In the genomic region with DNA sequence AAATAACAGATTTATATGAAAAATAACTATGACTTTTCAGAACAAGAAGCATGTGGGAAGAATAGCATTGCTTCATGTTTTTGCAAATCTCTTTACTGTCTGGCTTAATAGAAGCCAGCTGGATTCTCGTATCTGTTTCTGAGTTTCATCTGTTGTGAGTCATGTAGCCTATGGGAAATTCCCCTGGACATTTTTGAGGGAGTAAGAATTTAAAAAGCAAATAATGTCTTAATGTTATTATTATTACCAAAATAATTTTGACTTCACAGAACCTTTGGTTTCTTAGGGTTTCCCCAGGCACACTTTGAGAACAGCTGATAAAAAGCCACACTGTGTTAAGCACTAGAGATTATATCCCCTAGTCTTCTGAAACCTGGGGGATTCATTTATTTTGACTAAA, we compare ENCODE assay signal across 15 cellular contexts.
DNase-seq lines count a peak whose midpoint lies in the region; ATAC-seq and TF ChIP-seq lines count a peak whose summit lies in the region.
"Had no signal": no experiment of that assay in that cellular context is flagged by ENCODE, and none has a peak within 500 bp of the region (broad histone marks: within the 10 kb centered on the region; RNA-seq: fewer than 3 reads in every experiment).

No MANE protein-coding gene starts in this region.

- H3K9me3 ChIP-seq in mammary epithelial cell (replicated peaks; ENCODE audit: insufficient read depth, low read length) (no peaks in the 10 kb centered on the region), Caco-2 (peaks cover 11% of the 10 kb centered on the region)

- H3K27ac Mint-ChIP-seq in Caco-2 (ENCODE audit: unreplicated experiment) = no peak overlapping the region

- H3K27me3 Mint-ChIP-seq in Caco-2 (ENCODE audit: insufficient read depth, unreplicated experiment) = no peaks in the 10 kb centered on the region

- H3K27me3 ChIP-seq in mammary epithelial cell (ENCODE audit: insufficient read depth, low read length) (no peaks in the 10 kb centered on the region), Caco-2 (replicated peaks; ENCODE audit: control insufficient read depth, insufficient read depth, low read length) (no peaks in the 10 kb centered on the region)
- H3K27me3 ChIP-seq: ascending aorta had no signal

- intact Hi-C loops in mammary epithelial cell (cut with micrococcal nuclease) (no loop called here), Caco-2 (cut with micrococcal nuclease; ENCODE audit: unreplicated experiment) (loop anchor here (2.0 kb wide), 1 partner anchor 44 kb away; no protein-coding TSS in a partner anchor)

- H3K27ac ChIP-seq in mammary epithelial cell (ENCODE audit: insufficient read depth, low read depth, low read length) = no peak overlapping the region
- H3K27ac ChIP-seq: ascending aorta, HL-60 had no signal

- 0% methylated on average over 1 of the region's 1 CpG for WGBS in mammary epithelial cell (ENCODE audit: low coverage, missing lambda C conversion rate)

- dilution Hi-C loops in mammary epithelial cell (cut with HindIII; ENCODE audit: low sequenced_read_pairs) = no loop called here

- no TSS peak for BruUV-seq in mammary epithelial cell (replicated peaks; lab: Mats Ljungman, UMichigan)
- no TSS peak for BruUV-seq in Caco-2 (replicated peaks; lab: Mats Ljungman, UMichigan)

- H3K4me3 ChIP-seq in GM12865 (ENCODE audit: low read depth, low read length) (no peak overlapping the region), mammary epithelial cell (replicated peaks in 1 of 3; ENCODE audit: insufficient read depth in 1 of 3, low read depth in 2 of 3, low read length in 3 of 3) (no peak overlapping the region), Caco-2 (ENCODE audit: low read depth, low read length) (no peak overlapping the region)
- H3K4me3 ChIP-seq: ascending aorta had no signal

- POLR2A ChIA-PET in Caco-2 (lab: Charles Lee) = no interaction called here

- no peak overlapping the region for H3K4me2 ChIP-seq in mammary epithelial cell (ENCODE audit: insufficient read depth, low read depth, low read length)

- H3K9me3 Mint-ChIP-seq in Caco-2 (ENCODE audit: unreplicated experiment) = peaks cover 28% of the 10 kb centered on the region

- peak; percentile 63 for ATAC-seq in HG03342 (IDR thresholded peaks at IDR 0.05; ENCODE audit: unreplicated experiment)
- no peak for ATAC-seq in HG03439 (IDR thresholded peaks at IDR 0.05; ENCODE audit: unreplicated experiment)
- ATAC-seq: right cardiac atrium had no signal

- H3K4me1 ChIP-seq in mammary epithelial cell (ENCODE audit: insufficient read depth, low read length) = no peaks in the 10 kb centered on the region
- H3K4me1 ChIP-seq in Caco-2 = no peaks in the 10 kb centered on the region
- H3K4me1 ChIP-seq: ascending aorta had no signal

- H3K36me3 Mint-ChIP-seq in Caco-2 (ENCODE audit: insufficient read depth, unreplicated experiment) = no peaks in the 10 kb centered on the region

- in situ Hi-C loops in mammary epithelial cell (cut with MboI; ENCODE audit: low sequenced_read_pairs in 2 of 2) = loop anchor here in 1 of 2 donors (25.0 kb wide), 1 partner anchor 600 kb away; no protein-coding TSS in a partner anchor

- peaks cover 7% of the 10 kb centered on the region for H3K4me1 Mint-ChIP-seq in Caco-2 (ENCODE audit: low read depth, unreplicated experiment)

- no peaks in the 10 kb centered on the region for H4K20me1 ChIP-seq in mammary epithelial cell (ENCODE audit: insufficient read depth, low read length)

- no peak overlapping the region for H3K9ac ChIP-seq in mammary epithelial cell (ENCODE audit: insufficient read depth, low read length)

- H3K36me3 ChIP-seq in mammary epithelial cell (ENCODE audit: insufficient read depth, low read length) (no peaks in the 10 kb centered on the region), Caco-2 (ENCODE audit: control insufficient read depth, insufficient read depth, low read length) (no peaks in the 10 kb centered on the region)
- H3K36me3 ChIP-seq: ascending aorta had no signal

- H3K79me2 ChIP-seq in mammary epithelial cell (ENCODE audit: insufficient read depth, low read length) = no peaks in the 10 kb centered on the region

- TF ChIP-seq CTCF in GM12865 (IDR thresholded peaks at IDR 0.05; ENCODE audit: insufficient read depth, low read depth, low read length, missing control alignments) (no peak), mammary epithelial cell (conservative IDR thresholded peaks at IDR 0.05 in 1 of 2, IDR thresholded peaks at IDR 0.05 in 1 of 2; ENCODE audit: extremely low read depth in 1 of 2, insufficient read depth in 1 of 2, low read depth in 1 of 2, low read length in 2 of 2) (no peak), Caco-2 (IDR thresholded peaks at IDR 0.05; ENCODE audit: insufficient read depth in 1 of 2, low read depth in 1 of 2, low read length in 1 of 2, severe bottlenecking in 1 of 2, unreplicated experiment in 1 of 2) (no peak)

- H2AFZ ChIP-seq in mammary epithelial cell (ENCODE audit: low read depth, low read length) = no peak overlapping the region

- peak; percentile 52 for DNase-seq in GM12865 (ENCODE audit: low read depth)
- DNase-seq in mammary epithelial cell = peak; percentile 79
- DNase-seq in myocyte (ENCODE audit: low read depth) = peak; percentile 15
- DNase-seq in Caco-2 = no peak
- DNase-seq in activated naive CD4-positive, alpha-beta T cell (lab: John Stamatoyannopoulos, UW) = no peak
- DNase-seq in superior temporal gyrus (ENCODE audit: extremely low spot score) = no peak
- DNase-seq: COR-L47; glutamatergic neuron; NCI-H1417 treated with DMSO at 0.1 percent for 48 hours; NK-92 treated with Interleukin-12 subunit alpha and Interleukin-12 subunit beta, amount 100 ng/mL, for 24 hours; right cardiac atrium had no signal

- no peak overlapping the region for H3K4me3 Mint-ChIP-seq in Caco-2 (ENCODE audit: unreplicated experiment)

- CTCF ChIA-PET in mammary epithelial cell (lab: Charles Lee; ENCODE audit: low non-redundant PET) = no interaction called here
- CTCF ChIA-PET in Caco-2 (lab: Charles Lee) = interaction anchor here (0.6 to 1.2 kb wide), 3 partner anchors 73 to 105 kb away, joined by 3 to 8 read pairs (median 4); no protein-coding TSS in a partner anchor

Comparison
In these comparisons a context has a peak if more than half of its experiments do, and no peak if none do; other contexts are left out.
1. DNase-seq: peak in GM12865 (single experiment), mammary epithelial cell (single experiment) and myocyte (single experiment); none in Caco-2 (0 of 2), activated naive CD4-positive, alpha-beta T cell (0 of 4) and superior temporal gyrus (single experiment).